ENCODE assay signal across 1 cellular context in genomic region chr6:43846556-43846955, GRCh38.
TF ChIP-seq lines count a peak whose summit lies in the region.

No MANE protein-coding gene starts in this region.

TF ChIP-seq in K562, 482 proteins besides CTCF, POLR2A, EP300 and RAD21:
- 0 out of 2 replicates have a peak, but pooled peaks have one; percentile 26 for TF ChIP-seq ZBTB33 (CRISPR knock-in tag; IDR thresholded peaks at IDR 0.05)
- 0 out of 2 replicates have a peak, but pooled peaks have one; percentile 40 for TF ChIP-seq ZNF277 (CRISPR knock-in tag; IDR thresholded peaks at IDR 0.05; ENCODE audit: borderline replicate concordance)
- no peak for TF ChIP-seq TCF7L2 (IDR thresholded peaks at IDR 0.05; ENCODE audit: low read depth, low read length)
TF ChIP-seq in K562: peak in this region for 2.
